Comparison of ENCODE assay signal across 16 cellular contexts in genomic region chr14:49993565-49993964, GRCh38.
DNase-seq lines count a peak whose midpoint lies in the region; ATAC-seq and TF ChIP-seq lines count a peak whose summit lies in the region.
"Had no signal": no experiment of that assay in that cellular context is flagged by ENCODE, and none has a peak within 500 bp of the region (broad histone marks: within the 10 kb centered on the region; RNA-seq: fewer than 3 reads in every experiment).

No MANE protein-coding gene starts in this region.

- no peak overlapping the region for H2BK120ac ChIP-seq in mesenchymal stem cell (ENCODE audit: low read depth, low read length)

- H3K79me1 ChIP-seq in mesenchymal stem cell (replicated peaks; ENCODE audit: low read length, poor library complexity, severe bottlenecking): no peaks in the 10 kb centered on the region

- no peak for DNase-seq in natural killer cell treated with Interleukin-12 subunit alpha and Interleukin-12 subunit beta and Interleukin-15 and Interleukin-18, amount 100 ng/mL, for 72 hours (ENCODE audit: low spot score)
- DNase-seq in natural killer cell (no peak), Panc1 (ENCODE audit: low read depth, low spot score) (no peak), mesenchymal stem cell (no peak), heart right ventricle (no peak)
- DNase-seq: DMS 273 treated with DMSO at 0.1 percent for 48 hours, NCI-H1092 treated with DMSO at 0.1 percent for 48 hours, NCI-H1694, NCI-H2171, NCI-H446 treated with DMSO at 0.1 percent for 48 hours, NCI-H748 treated with DMSO at 0.1 percent for 48 hours had no signal

- H3K9me3 ChIP-seq in Panc1 (ENCODE audit: control insufficient read depth, insufficient read depth, low read depth, low read length) (no peaks in the 10 kb centered on the region), mesenchymal stem cell (ENCODE audit: control insufficient read depth, low read length) (no peaks in the 10 kb centered on the region), heart right ventricle (no peaks in the 10 kb centered on the region)
- H3K9me3 ChIP-seq: BLaER1 treated with 17β-estradiol and CSF1 and Interleukin-3, amounts not matched to agents 10 nM and 100 nM; MG63 had no signal

- CTCF ChIA-PET in Panc1 (lab: Charles Lee): no interaction called here

- H2BK12ac ChIP-seq in mesenchymal stem cell (ENCODE audit: low read length in 2 of 2): no peak overlapping the region

- H3K4me3 ChIP-seq in Panc1 (ENCODE audit: low read depth in 2 of 2, low read length in 2 of 2): no peak overlapping the region
- no peak overlapping the region for H3K4me3 ChIP-seq in mesenchymal stem cell (ENCODE audit: insufficient read depth in 1 of 2, low read depth in 1 of 2, low read length in 2 of 2)
- H3K4me3 ChIP-seq in heart right ventricle: no peak overlapping the region
- H3K4me3 ChIP-seq: BLaER1 treated with 17β-estradiol and CSF1 and Interleukin-3, amounts not matched to agents 10 nM and 100 nM; MG63 had no signal

- peak overlapping the region; percentile 84 to 97 for H3K27ac Mint-ChIP-seq in natural killer cell treated with Interleukin-12 subunit alpha and Interleukin-12 subunit beta and Interleukin-15 and Interleukin-18, amount 100 ng/mL, for 72 hours
- no peak overlapping the region for H3K27ac Mint-ChIP-seq in natural killer cell

- peak overlapping the region; percentile 8 for H3K9ac ChIP-seq in mesenchymal stem cell (ENCODE audit: low read length)
- H3K9ac ChIP-seq: BLaER1 treated with 17β-estradiol and CSF1 and Interleukin-3, amounts not matched to agents 10 nM and 100 nM; KMS-11 had no signal

- POLR2A ChIA-PET in Panc1 (lab: Charles Lee): no interaction called here

- no peak overlapping the region for H2AFZ ChIP-seq in mesenchymal stem cell (ENCODE audit: low read depth, low read length)

- no peak overlapping the region for H2BK5ac ChIP-seq in mesenchymal stem cell (ENCODE audit: low read depth, low read length, poor library complexity, severe bottlenecking)

- H3K36me3 Mint-ChIP-seq in natural killer cell treated with Interleukin-12 subunit alpha and Interleukin-12 subunit beta and Interleukin-15 and Interleukin-18, amount 100 ng/mL, for 72 hours: no peaks in the 10 kb centered on the region
- H3K36me3 Mint-ChIP-seq in natural killer cell: no peaks in the 10 kb centered on the region

- peak overlapping the region; percentile 87 for H2AK5ac ChIP-seq in mesenchymal stem cell (ENCODE audit: low read length, severe bottlenecking)

- H3K23ac ChIP-seq in mesenchymal stem cell (ENCODE audit: low read length in 2 of 2): no peak overlapping the region

- H3K4me1 ChIP-seq in Panc1 (ENCODE audit: control insufficient read depth, insufficient read depth, low read length) (peaks cover 35% of the 10 kb centered on the region), mesenchymal stem cell (ENCODE audit: control insufficient read depth, insufficient read depth, low read depth, low read length) (peaks cover 12% of the 10 kb centered on the region), heart right ventricle (peaks cover 0 to 24% (median 4%) of the 10 kb centered on the region in 9 donors)

- H4K91ac ChIP-seq in mesenchymal stem cell (ENCODE audit: low read length): no peak overlapping the region

- TF ChIP-seq CTCF in natural killer cell (IDR thresholded peaks at IDR 0.05) (no peak), Panc1 (IDR thresholded peaks at IDR 0.05) (no peak), heart right ventricle (IDR thresholded peaks at IDR 0.05) (no peak)

- H4K8ac ChIP-seq in mesenchymal stem cell (ENCODE audit: low read length): peak overlapping the region; percentile 49

- H3K36me3 ChIP-seq in Panc1 (ENCODE audit: control insufficient read depth, insufficient read depth, low read length): no peaks in the 10 kb centered on the region
- H3K36me3 ChIP-seq in mesenchymal stem cell (ENCODE audit: control insufficient read depth in 1 of 2, insufficient read depth in 2 of 2, low read depth in 1 of 2, low read length in 2 of 2): no peaks in the 10 kb centered on the region
- no peaks in the 10 kb centered on the region for H3K36me3 ChIP-seq in heart right ventricle
- H3K36me3 ChIP-seq: BLaER1 treated with 17β-estradiol and CSF1 and Interleukin-3, amounts not matched to agents 10 nM and 100 nM; MG63 had no signal

- peak overlapping the region; percentile 36 for H3K4me3 Mint-ChIP-seq in natural killer cell treated with Interleukin-12 subunit alpha and Interleukin-12 subunit beta and Interleukin-15 and Interleukin-18, amount 100 ng/mL, for 72 hours
- H3K4me3 Mint-ChIP-seq in natural killer cell: no peak overlapping the region

- BruUV-seq in Panc1 (replicated peaks; lab: Mats Ljungman, UMichigan): no TSS peak

- peak overlapping the region; percentile 52 for H2BK15ac ChIP-seq in mesenchymal stem cell (ENCODE audit: low read depth, poor library complexity, severe bottlenecking)

- ATAC-seq in natural killer cell treated with Interleukin-12 subunit alpha and Interleukin-12 subunit beta and Interleukin-15 and Interleukin-18, amount 100 ng/mL, for 72 hours: no peak
- ATAC-seq in natural killer cell (no peak), Panc1 (no peak), heart right ventricle (no peak), GM21447 (IDR thresholded peaks at IDR 0.05; ENCODE audit: unreplicated experiment) (no peak), HG02610 (IDR thresholded peaks at IDR 0.05; ENCODE audit: unreplicated experiment) (no peak)

- H3K4me1 Mint-ChIP-seq in natural killer cell treated with Interleukin-12 subunit alpha and Interleukin-12 subunit beta and Interleukin-15 and Interleukin-18, amount 100 ng/mL, for 72 hours (ENCODE audit: low read depth in 2 of 2): peaks cover 32 to 35% of the 10 kb centered on the region in 2 donors
- peaks cover 9 to 12% of the 10 kb centered on the region in 2 donors for H3K4me1 Mint-ChIP-seq in natural killer cell

- no peak overlapping the region for H3K4me2 ChIP-seq in mesenchymal stem cell (ENCODE audit: low read length, poor library complexity, severe bottlenecking)
- H3K4me2 ChIP-seq: KMS-11 had no signal

- H3K9me3 Mint-ChIP-seq in natural killer cell treated with Interleukin-12 subunit alpha and Interleukin-12 subunit beta and Interleukin-15 and Interleukin-18, amount 100 ng/mL, for 72 hours: no peaks in the 10 kb centered on the region
- no peaks in the 10 kb centered on the region for H3K9me3 Mint-ChIP-seq in natural killer cell

- in situ Hi-C loops in Panc1 (cut with HindIII; ENCODE audit: low pct_unique_long_range_greater_than_20kb, low sequenced_read_pairs): no loop called here

- no peak overlapping the region for H3K14ac ChIP-seq in mesenchymal stem cell (ENCODE audit: low read length in 2 of 2)

- no peaks in the 10 kb centered on the region for H3K27me3 Mint-ChIP-seq in natural killer cell treated with Interleukin-12 subunit alpha and Interleukin-12 subunit beta and Interleukin-15 and Interleukin-18, amount 100 ng/mL, for 72 hours
- H3K27me3 Mint-ChIP-seq in natural killer cell (ENCODE audit: low read depth in 2 of 2): no peaks in the 10 kb centered on the region

- no peak overlapping the region for H3K18ac ChIP-seq in mesenchymal stem cell (ENCODE audit: low read depth in 1 of 2, low read length in 2 of 2)

- no peak overlapping the region for H3K4ac ChIP-seq in mesenchymal stem cell (ENCODE audit: low read depth in 1 of 2, low read length in 2 of 2)

- 98% methylated on average over 6 of the region's 9 CpGs for WGBS in mesenchymal stem cell
- 93% methylated on average over 9 of the region's 9 CpGs for WGBS in heart right ventricle, 2 donors

- H3K27me3 ChIP-seq in Panc1 (ENCODE audit: control insufficient read depth, insufficient read depth, low read length): no peaks in the 10 kb centered on the region
- H3K27me3 ChIP-seq in mesenchymal stem cell (ENCODE audit: control insufficient read depth in 1 of 2, insufficient read depth in 1 of 2, low read length in 2 of 2): no peaks in the 10 kb centered on the region
- no peaks in the 10 kb centered on the region for H3K27me3 ChIP-seq in heart right ventricle
- H3K27me3 ChIP-seq: BLaER1 treated with 17β-estradiol and CSF1 and Interleukin-3, amounts not matched to agents 10 nM and 100 nM; MG63 had no signal

- intact Hi-C loops in natural killer cell (cut with micrococcal nuclease): no loop called here
- intact Hi-C loops in Panc1 (cut with micrococcal nuclease; ENCODE audit: unreplicated experiment): no loop called here
- intact Hi-C loops in heart right ventricle (cut with DNase I): no loop called here

- peak overlapping the region; percentile 86 for H3K27ac ChIP-seq in Panc1 (ENCODE audit: low read length)
- no peak overlapping the region for H3K27ac ChIP-seq in mesenchymal stem cell (ENCODE audit: low read length, poor library complexity, severe bottlenecking)
- peak overlapping the region in 1 of 10 donors; percentile 39 for H3K27ac ChIP-seq in heart right ventricle
- H3K27ac ChIP-seq: BLaER1 treated with 17β-estradiol and CSF1 and Interleukin-3, amounts not matched to agents 10 nM and 100 nM; KMS-11 had no signal

Comparison
In these comparisons a context has a peak if more than half of its experiments do, and no peak if none do; other contexts are left out.
1. H3K27ac Mint-ChIP-seq: peak in natural killer cell treated with Interleukin-12 subunit alpha and Interleukin-12 subunit beta and Interleukin-15 and Interleukin-18, amount 100 ng/mL, for 72 hours (2 of 2); none in natural killer cell (0 of 2).